7 cellular contexts compared by ENCODE assay signal in the genomic region with DNA sequence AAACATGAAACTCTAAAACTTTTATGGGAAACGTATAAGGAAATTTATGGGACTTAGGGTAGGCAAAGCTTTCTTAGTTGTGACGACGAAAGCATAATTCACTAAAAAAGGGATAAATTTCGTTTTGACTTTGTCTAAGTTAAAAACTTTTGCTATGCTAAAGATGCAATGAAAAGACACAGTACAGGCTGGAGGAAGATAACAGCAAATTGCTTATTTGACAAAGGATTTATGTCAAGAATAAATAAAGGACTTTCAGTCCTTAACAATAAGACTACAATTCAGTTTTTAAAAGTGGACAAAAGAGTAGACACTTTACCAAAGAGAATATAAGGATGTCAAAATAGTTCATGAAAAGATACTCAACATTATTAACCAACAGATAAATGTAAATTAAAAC.
"Had no signal": no experiment of that assay in that cellular context is flagged by ENCODE, and none has a peak within 500 bp of the region (broad histone marks: within the 10 kb centered on the region; RNA-seq: fewer than 3 reads in every experiment).

No MANE protein-coding gene starts in this region.

- DNase-seq: GDM1, GF-D8 had no signal

- FAIRE-seq: GM12878, GM12891, GM12892, GM18507, GM19239 had no signal

- ATAC-seq: GM12878 had no signal
